Comparison of ENCODE assay signal across 14 cellular contexts in genomic region chr18:76805221-76805620, GRCh38. TPM values are rescaled to one million over a fixed set of nuclear protein-coding genes. Genes with fewer than 3 reads are reported as not detected.
DNase-seq lines count a peak whose midpoint lies in the region; ATAC-seq and TF ChIP-seq lines count a peak whose summit lies in the region.
"Had no signal": no experiment of that assay in that cellular context is flagged by ENCODE, and none has a peak within 500 bp of the region (broad histone marks: within the 10 kb centered on the region; RNA-seq: fewer than 3 reads in every experiment).

No MANE protein-coding gene starts in this region.

- H3K27me3 ChIP-seq in HL-60 (ENCODE audit: insufficient read depth, poor library complexity, severe bottlenecking): no peaks in the 10 kb centered on the region
- H3K27me3 ChIP-seq: testis had no signal

- H3K4me3 ChIP-seq in AG10803 (ENCODE audit: low read length): no peak overlapping the region
- H3K4me3 ChIP-seq in HL-60 (replicated peaks; ENCODE audit: insufficient read depth, low read length): no peak overlapping the region
- H3K4me3 ChIP-seq in foreskin fibroblast (ENCODE audit: low read depth in 1 of 2, low read length in 2 of 2): no peak overlapping the region
- H3K4me3 ChIP-seq: testis had no signal

- peak; percentile 31 for TF ChIP-seq CTCF in AG10803 (conservative IDR thresholded peaks at IDR 0.05; ENCODE audit: low read length)
- TF ChIP-seq CTCF in HL-60 (IDR thresholded peaks at IDR 0.05; ENCODE audit: insufficient read depth, low read length): peak; percentile 16
- TF ChIP-seq CTCF in foreskin fibroblast (IDR thresholded peaks at IDR 0.05; ENCODE audit: low read depth, low read length): peak; percentile 3

- H3K27ac ChIP-seq in HL-60 (replicated peaks): no peak overlapping the region
- H3K27ac ChIP-seq: testis had no signal

- DNase-seq in AG10803 (ENCODE audit: low read depth) (peak; percentile 17), HL-60 (ENCODE audit: low read depth in 1 of 2, low spot score in 1 of 2) (peak in 1 of 2 experiments; percentile 42), SK-MEL-5 (ENCODE audit: low read depth, low spot score) (peak; percentile 76), foreskin fibroblast (peak; percentile 21 to 41), NCI-H2196 treated with DMSO at 0.1 percent for 48 hours (lab: John Stamatoyannopoulos, UW; ENCODE audit: unreplicated experiment) (no peak), cortex of kidney (lab: John Stamatoyannopoulos, UW) (no peak)
- DNase-seq: activated CD8-positive, alpha-beta memory T cell treated with anti-CD3 and anti-CD28 coated beads, Interleukin-2, amount 10 ng/mL, durations not matched to agents 7 days and 5 days; aorta; C1 segment of cervical spinal cord; NCI-H1436; posterior cingulate gyrus; testis had no signal

- ATAC-seq in HG03460 (IDR thresholded peaks at IDR 0.05; ENCODE audit: unreplicated experiment): no peak
- ATAC-seq in GM19455 (IDR thresholded peaks at IDR 0.05; ENCODE audit: unreplicated experiment): no peak
- ATAC-seq: activated CD8-positive, alpha-beta memory T cell treated with anti-CD3 and anti-CD28 coated beads, Interleukin-2, amount 10 ng/mL, durations not matched to agents 7 days and 5 days had no signal

- in situ Hi-C loops in SK-MEL-5 (cut with HindIII; ENCODE audit: low pct_unique_long_range_greater_than_20kb, low sequenced_read_pairs): no loop called here

RNA-seq across cellular contexts. Expression of gene ZNF236, which starts 17.1 kb away (rescaled TPM):
- 7.5 and 13.4 TPM in 2 replicates for total RNA-seq in SK-MEL-5 (2014; rRNA removed; shearing (Covaris generic))
- polyA plus RNA-seq in SK-MEL-5 (2015; cell fraction: cytosol; rRNA removed): 4.4 and 7.1 TPM in 2 replicates
- 14.3 and 21.9 TPM in 2 replicates for polyA plus RNA-seq in SK-MEL-5 (2015; cell fraction: nucleus; rRNA removed)

Comparison
In these comparisons a context has a peak if more than half of its experiments do, and no peak if none do; other contexts are left out.
1. DNase-seq: peak in AG10803 (single experiment), SK-MEL-5 (single experiment) and foreskin fibroblast (2 of 2); none in NCI-H2196 treated with DMSO at 0.1 percent for 48 hours (single experiment) and cortex of kidney (single experiment).
2. Peak in every context shown above with its lines, with median percentiles within 50 percentile points of each other: CTCF ChIP-seq.